11 cellular contexts compared by ENCODE assay signal in genomic region chr22:27881404-27881803, GRCh38. TPM values are rescaled to one million over a fixed set of nuclear protein-coding genes. Genes with fewer than 3 reads are reported as not detected.
DNase-seq lines count a peak whose midpoint lies in the region; ATAC-seq and TF ChIP-seq lines count a peak whose summit lies in the region.
"Had no signal": no experiment of that assay in that cellular context is flagged by ENCODE, and none has a peak within 500 bp of the region (broad histone marks: within the 10 kb centered on the region; RNA-seq: fewer than 3 reads in every experiment).

No MANE protein-coding gene starts in this region.

- no peak overlapping the region for H3K4me3 Mint-ChIP-seq in natural killer cell treated with Interleukin-12 subunit alpha and Interleukin-12 subunit beta and Interleukin-15 and Interleukin-18, amount 100 ng/mL, for 72 hours
- H3K4me3 Mint-ChIP-seq: natural killer cell, T-cell had no signal

- H3K4me1 ChIP-seq in endocrine pancreas (ENCODE audit: control insufficient read depth, insufficient read depth, low read length) (peaks cover 31% of the 10 kb centered on the region), right lobe of liver (peaks cover 0 to 35% (median 15%) of the 10 kb centered on the region in 4 donors), subcutaneous abdominal adipose tissue (ENCODE audit: control insufficient read depth in 5 of 5, insufficient read depth in 5 of 5, low read length in 5 of 5) (peaks cover 7 to 29% (median 24%) of the 10 kb centered on the region in 5 donors)

- H3K27ac ChIP-seq in right lobe of liver (peak overlapping the region; percentile 2 to 69 (median 61)), subcutaneous abdominal adipose tissue (ENCODE audit: low read depth, low read length) (peak overlapping the region; percentile 44)

- WGBS in right lobe of liver (ENCODE audit: insufficient coverage, low coverage, low lambda C conversion rate, missing lambda C conversion rate): 16% methylated on average over 3 of the region's 3 CpGs

- H3K27me3 ChIP-seq in endocrine pancreas (ENCODE audit: control insufficient read depth, insufficient read depth, low read length) (no peaks in the 10 kb centered on the region), right lobe of liver (no peaks in the 10 kb centered on the region), subcutaneous abdominal adipose tissue (ENCODE audit: control insufficient read depth in 5 of 5, insufficient read depth in 4 of 5, low read length in 5 of 5) (no peaks in the 10 kb centered on the region)

- H3K27ac Mint-ChIP-seq in natural killer cell treated with Interleukin-12 subunit alpha and Interleukin-12 subunit beta and Interleukin-15 and Interleukin-18, amount 100 ng/mL, for 72 hours: no peak overlapping the region
- H3K27ac Mint-ChIP-seq: natural killer cell, T-cell had no signal

- ATAC-seq in right lobe of liver: peak; percentile 34 to 59 (median 58)
- ATAC-seq in GM18519 (IDR thresholded peaks at IDR 0.05; ENCODE audit: low FRiP score, unreplicated experiment): no peak
- no peak for ATAC-seq in HG02763 (IDR thresholded peaks at IDR 0.05; ENCODE audit: unreplicated experiment)
- no peak for ATAC-seq in natural killer cell treated with Interleukin-12 subunit alpha and Interleukin-12 subunit beta and Interleukin-15 and Interleukin-18, amount 100 ng/mL, for 72 hours

- peaks cover 6% of the 10 kb centered on the region for H3K36me3 Mint-ChIP-seq in natural killer cell treated with Interleukin-12 subunit alpha and Interleukin-12 subunit beta and Interleukin-15 and Interleukin-18, amount 100 ng/mL, for 72 hours
- H3K36me3 Mint-ChIP-seq: natural killer cell had no signal

- H3K9ac ChIP-seq in endocrine pancreas (ENCODE audit: control insufficient read depth, insufficient read depth, low read length) (no peak overlapping the region), subcutaneous abdominal adipose tissue (ENCODE audit: low read length in 5 of 5) (peak overlapping the region in 2 of 5 donors; percentile 24 to 58)

- no peaks in the 10 kb centered on the region for H3K9me3 Mint-ChIP-seq in natural killer cell treated with Interleukin-12 subunit alpha and Interleukin-12 subunit beta and Interleukin-15 and Interleukin-18, amount 100 ng/mL, for 72 hours
- H3K9me3 Mint-ChIP-seq: natural killer cell, T-cell had no signal

- no peak for TF ChIP-seq POLR2A in right lobe of liver (IDR thresholded peaks at IDR 0.05)

- H3K36me3 ChIP-seq in endocrine pancreas (ENCODE audit: control insufficient read depth, insufficient read depth, low read length) (no peaks in the 10 kb centered on the region), right lobe of liver (peaks cover 0 to 9% (median 1%) of the 10 kb centered on the region in 4 donors), subcutaneous abdominal adipose tissue (ENCODE audit: control insufficient read depth in 5 of 5, insufficient read depth in 5 of 5, low read length in 5 of 5) (peaks cover 0 to 18% (median 11%) of the 10 kb centered on the region in 5 donors)

- no peak for TF ChIP-seq CTCF in right lobe of liver (IDR thresholded peaks at IDR 0.05)

- no peaks in the 10 kb centered on the region for H3K27me3 Mint-ChIP-seq in natural killer cell treated with Interleukin-12 subunit alpha and Interleukin-12 subunit beta and Interleukin-15 and Interleukin-18, amount 100 ng/mL, for 72 hours
- H3K27me3 Mint-ChIP-seq: T-cell had no signal

- intact Hi-C loops in right lobe of liver (cut with DNase I): loop anchor here (5.0 to 10.0 kb wide), 2 partner anchors 123 to 126 kb away; no protein-coding TSS in a partner anchor

- peaks cover 8 to 15% of the 10 kb centered on the region in 2 donors for H3K4me1 Mint-ChIP-seq in natural killer cell treated with Interleukin-12 subunit alpha and Interleukin-12 subunit beta and Interleukin-15 and Interleukin-18, amount 100 ng/mL, for 72 hours (ENCODE audit: low read depth in 2 of 2)

- DNase-seq in NCI-H446 treated with DMSO at 0.1 percent for 48 hours (lab: John Stamatoyannopoulos, UW) (peak; percentile 52), right lobe of liver (no peak), NCI-H69 (lab: John Stamatoyannopoulos, UW) (no peak)
- no peak for DNase-seq in natural killer cell treated with Interleukin-12 subunit alpha and Interleukin-12 subunit beta and Interleukin-15 and Interleukin-18, amount 100 ng/mL, for 72 hours (ENCODE audit: low spot score)
- DNase-seq: DMS 273 treated with DMSO at 0.1 percent for 48 hours, natural killer cell had no signal

- H3K4me3 ChIP-seq in endocrine pancreas (ENCODE audit: control insufficient read depth, insufficient read depth, low read length): peak overlapping the region; percentile 26
- H3K4me3 ChIP-seq in right lobe of liver: no peak overlapping the region
- H3K4me3 ChIP-seq in subcutaneous abdominal adipose tissue (ENCODE audit: low read depth in 1 of 5, low read length in 5 of 5): no peak overlapping the region

- H3K9me3 ChIP-seq in endocrine pancreas (ENCODE audit: control insufficient read depth, low read length) (no peaks in the 10 kb centered on the region), right lobe of liver (no peaks in the 10 kb centered on the region), subcutaneous abdominal adipose tissue (ENCODE audit: control insufficient read depth in 5 of 5, low read length in 5 of 5) (no peaks in the 10 kb centered on the region)

RNA-seq across cellular contexts. Expression of gene PITPNB, which starts 37.7 kb away (rescaled TPM):
- total RNA-seq in right lobe of liver: 10 to 100 TPM; 28.7 to 60.6 (median 37.6) TPM
- 100 to 1,000 TPM; 105 to 123 TPM for total RNA-seq in natural killer cell treated with Interleukin-12 subunit alpha and Interleukin-12 subunit beta and Interleukin-15 and Interleukin-18, amount 100 ng/mL, for 72 hours

Comparison
In these comparisons a context has a peak if more than half of its experiments do, and no peak if none do; other contexts are left out.
1. ATAC-seq: peak in right lobe of liver (4 of 4); none in GM18519 (single experiment), HG02763 (single experiment) and natural killer cell treated with Interleukin-12 subunit alpha and Interleukin-12 subunit beta and Interleukin-15 and Interleukin-18, amount 100 ng/mL, for 72 hours (0 of 2).